In the genomic region with DNA sequence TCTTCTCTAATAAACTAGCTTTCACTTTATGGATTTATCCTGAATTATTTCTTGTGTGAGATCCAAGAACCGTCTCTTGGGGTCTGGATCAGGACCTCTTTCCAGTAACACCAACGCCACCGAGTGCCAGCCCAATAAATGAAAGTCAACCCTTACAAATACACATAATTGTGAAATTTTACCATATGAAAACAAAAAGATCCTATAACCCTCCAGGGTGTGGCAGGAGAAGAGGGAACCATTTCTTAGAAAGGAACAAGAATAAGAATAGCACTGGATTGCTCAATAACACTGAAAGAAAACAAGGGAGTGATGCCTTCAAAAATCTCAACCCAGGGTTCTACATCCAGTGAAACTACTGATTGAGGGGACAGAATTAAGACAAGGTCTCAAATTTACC, we compare ENCODE assay signal across 24 cellular contexts. TPM values are rescaled to one million over a fixed set of nuclear protein-coding genes. Genes with fewer than 3 reads are reported as not detected.
A peak's percentile ranks its signal among the peaks of the same experiment; 100 is the strongest.
DNase-seq lines count a peak whose midpoint lies in the region; ATAC-seq, FAIRE-seq and TF ChIP-seq lines count a peak whose summit lies in the region.
"Had no signal": no experiment of that assay in that cellular context is flagged by ENCODE, and none has a peak within 500 bp of the region (broad histone marks: within the 10 kb centered on the region; RNA-seq: fewer than 3 reads in every experiment).

No MANE protein-coding gene starts in this region.

- H3K4me3 ChIP-seq in K562 (no peak overlapping the region), vagina (no peak overlapping the region)
- H3K4me3 ChIP-seq: heart left ventricle, sigmoid colon had no signal

- peak; percentile 83 for DNase-seq in SIG-M5 treated with dmso at 0.1 percent for 504 hours (lab: John Stamatoyannopoulos, UW; ENCODE audit: unreplicated experiment)
- DNase-seq in SIG-M5 (lab: John Stamatoyannopoulos, UW) = no peak
- DNase-seq in NOMO-1 (lab: John Stamatoyannopoulos, UW; ENCODE audit: unreplicated experiment in 2 of 2) = peak; percentile 66 to 80
- DNase-seq in K562 (ENCODE audit: extremely low read depth in 1 of 4, low spot score in 3 of 4) = no peak
- no peak for DNase-seq in activated CD8-positive, alpha-beta memory T cell treated with anti-CD3 and anti-CD28 coated beads for 24 hours
- DNase-seq in vagina (ENCODE audit: extremely low spot score in 2 of 2) = no peak
- DNase-seq: activated CD4-positive, alpha-beta memory T cell treated with anti-CD3 and anti-CD28 coated beads for 36 hours; BE2C; caudate nucleus; DMS153; naive B cell; NCI-H146; NCI-H226; sigmoid colon; stimulated activated CD4-positive, alpha-beta T cell treated with anti-CD3 and anti-CD28 coated beads, Interleukin-1b, Interleukin-23, amount 100 ng/mL, for 48 hours; WERI-Rb-1 had no signal

- no peaks in the 10 kb centered on the region for H4K20me1 ChIP-seq in K562 (replicated peaks; ENCODE audit: control insufficient read depth, insufficient read depth, low read length)

- H2AFZ ChIP-seq in K562 (ENCODE audit: low read depth, low read length) = no peak overlapping the region

- no peak overlapping the region for H3K4me2 ChIP-seq in K562 (ENCODE audit: insufficient read depth, low read length)

- H3K27me3 ChIP-seq in K562 (ENCODE audit: control insufficient read depth in 2 of 2, insufficient read depth in 2 of 2, low read length in 2 of 2) = no peaks in the 10 kb centered on the region
- H3K27me3 ChIP-seq in vagina = no peaks in the 10 kb centered on the region
- H3K27me3 ChIP-seq: BE2C, heart left ventricle, sigmoid colon had no signal

- ATAC-seq in K562 = no peak
- no peak for ATAC-seq in stimulated activated memory B cell treated with anti-CD40 and anti-IgM and Interleukin-4, amounts not matched to agents 10 μg/mL and 1 μg/mL and 100 μg/mL, for 72 hours
- no peak for ATAC-seq in GM18907 (IDR thresholded peaks at IDR 0.05; ENCODE audit: unreplicated experiment)
- ATAC-seq: esophagus mucosa, HCT116 had no signal

- no peak overlapping the region for H3K4me3 Mint-ChIP-seq in stimulated activated memory B cell treated with anti-CD40 and anti-IgM and Interleukin-4, amounts not matched to agents 10 μg/mL and 1 μg/mL and 100 μg/mL, for 72 hours
- H3K4me3 Mint-ChIP-seq: activated CD4-positive, alpha-beta memory T cell treated with anti-CD3 and anti-CD28 coated beads for 36 hours; memory B cell; naive B cell had no signal

- no peak for FAIRE-seq in K562 (lab: Jason Lieb, UNC)

- TF ChIP-seq CTCF in K562 (IDR thresholded peaks at IDR 0.05 in 2 of 3, conservative IDR thresholded peaks at IDR 0.05 in 1 of 3; ENCODE audit: insufficient read depth in 2 of 3, low read depth in 1 of 3, low read length in 3 of 3) = no peak
- TF ChIP-seq CTCF in vagina (IDR thresholded peaks at IDR 0.05) = no peak

- H3K27ac Mint-ChIP-seq in stimulated activated memory B cell treated with anti-CD40 and anti-IgM and Interleukin-4, amounts not matched to agents 10 μg/mL and 1 μg/mL and 100 μg/mL, for 72 hours = peak overlapping the region; percentile 86
- H3K27ac Mint-ChIP-seq: activated CD4-positive, alpha-beta memory T cell treated with anti-CD3 and anti-CD28 coated beads for 36 hours; memory B cell; naive B cell had no signal

- POLR2A ChIA-PET in K562 (lab: Yijun Ruan, JAX) = no interaction called here

- H3K4me1 Mint-ChIP-seq in stimulated activated memory B cell treated with anti-CD40 and anti-IgM and Interleukin-4, amounts not matched to agents 10 μg/mL and 1 μg/mL and 100 μg/mL, for 72 hours = peaks cover 46% of the 10 kb centered on the region

- peaks cover 3% of the 10 kb centered on the region for H3K9me3 Mint-ChIP-seq in stimulated activated memory B cell treated with anti-CD40 and anti-IgM and Interleukin-4, amounts not matched to agents 10 μg/mL and 1 μg/mL and 100 μg/mL, for 72 hours
- H3K9me3 Mint-ChIP-seq: activated CD4-positive, alpha-beta memory T cell treated with anti-CD3 and anti-CD28 coated beads for 36 hours; memory B cell; naive B cell had no signal

- H3K9me3 ChIP-seq in K562 (replicated peaks; ENCODE audit: control insufficient read depth, insufficient read depth, low read depth, low read length) = no peaks in the 10 kb centered on the region
- H3K9me3 ChIP-seq in vagina = no peaks in the 10 kb centered on the region
- H3K9me3 ChIP-seq: BE2C, heart left ventricle, sigmoid colon had no signal

- H3K4me1 ChIP-seq in K562 (replicated peaks in 1 of 2; ENCODE audit: control insufficient read depth in 2 of 2, insufficient read depth in 2 of 2, low read length in 2 of 2) = peaks cover 0 to 9% of the 10 kb centered on the region in 2 experiments; a peak in 4 of 5 replicates
- H3K4me1 ChIP-seq in vagina = peaks cover 13% of the 10 kb centered on the region
- H3K4me1 ChIP-seq: BE2C, sigmoid colon had no signal

- intact Hi-C loops in K562 (cut with micrococcal nuclease) = no loop called here
- intact Hi-C loops in vagina (cut with DNase I) = no loop called here

- WGBS in K562 (ENCODE audit: insufficient coverage, low coverage, missing lambda C conversion rate) = 17% methylated on average over 3 of the region's 3 CpGs

- H3K79me2 ChIP-seq in K562 (ENCODE audit: control insufficient read depth, insufficient read depth, low read length) = no peaks in the 10 kb centered on the region

- no peak overlapping the region for H3K9ac ChIP-seq in K562 (ENCODE audit: insufficient read depth in 1 of 2, low read depth in 2 of 2, low read length in 2 of 2)

- CTCF ChIA-PET in K562 (lab: Yijun Ruan, JAX; ENCODE audit: low intra/inter-chr PET ratio) = no interaction called here

- H3K36me3 ChIP-seq in K562 (ENCODE audit: control insufficient read depth, insufficient read depth, low read length) (no peaks in the 10 kb centered on the region), vagina (peaks cover 0 to 7% of the 10 kb centered on the region in 2 donors)

- peaks cover 26% of the 10 kb centered on the region for H3K36me3 Mint-ChIP-seq in stimulated activated memory B cell treated with anti-CD40 and anti-IgM and Interleukin-4, amounts not matched to agents 10 μg/mL and 1 μg/mL and 100 μg/mL, for 72 hours

- BruUV-seq in K562 (replicated peaks; lab: Mats Ljungman, UMichigan) = no TSS peak

- H3K27ac ChIP-seq in K562 (ENCODE audit: extremely low read depth, low read depth, low read length) (no peak overlapping the region), vagina (no peak overlapping the region)
- H3K27ac ChIP-seq: 22Rv1, heart left ventricle, sigmoid colon, WERI-Rb-1 had no signal

- in situ Hi-C loops in K562 (cut with MboI) = no loop called here

- TF ChIP-seq RAD21 in K562 (CRISPR knock-in tag; conservative IDR thresholded peaks at IDR 0.05 in 1 of 2, IDR thresholded peaks at IDR 0.05 in 1 of 2) = no peak

- H3K27me3 Mint-ChIP-seq in stimulated activated memory B cell treated with anti-CD40 and anti-IgM and Interleukin-4, amounts not matched to agents 10 μg/mL and 1 μg/mL and 100 μg/mL, for 72 hours = no peaks in the 10 kb centered on the region
- H3K27me3 Mint-ChIP-seq: activated CD4-positive, alpha-beta memory T cell treated with anti-CD3 and anti-CD28 coated beads for 36 hours; memory B cell; naive B cell had no signal

- TF ChIP-seq EP300 in K562 (IDR thresholded peaks at IDR 0.05; ENCODE audit: low read length) = no peak

- no peaks in the 10 kb centered on the region for H3K9me1 ChIP-seq in K562 (ENCODE audit: control insufficient read depth, insufficient read depth, low read length)

- TF ChIP-seq POLR2A in K562 (conservative IDR thresholded peaks at IDR 0.05) (no peak), vagina (IDR thresholded peaks at IDR 0.05) (no peak)

TF ChIP-seq in K562, 482 proteins besides CTCF, POLR2A, EP300 and RAD21:
- no peak for TF ChIP-seq OTX1 (CRISPR knock-in tag; IDR thresholded peaks at IDR 0.05)
- TF ChIP-seq CEBPB (tag; IDR thresholded peaks at IDR 0.05) = peak; percentile 25; the same call in 1 of the 2 replicates

RNA-seq across cellular contexts. Expression of a gene that starts 51.6 kb away (rescaled TPM):
- total RNA-seq in K562 (2011; cell fraction: chromatin; rRNA removed; ENCODE audit: low replicate concordance) = not detected in 2 replicates
- not detected in 2 replicates for total RNA-seq in K562 (2011; cell fraction: nucleolus; rRNA removed)
- not detected in 2 replicates for total RNA-seq in K562 (2011; cell fraction: nucleoplasm; rRNA removed)
- total RNA-seq in K562 (2014; rRNA removed) (not detected in 2 replicates), K562 (2014; rRNA removed; fragmentation: Illumina TruSeq; extraction: Trizol) (not detected in 2 replicates), K562 (2015; rRNA removed; fragmentation: Illumina TruSeq; extraction: Trizol) (not detected in 2 replicates), K562 (2021) (not detected in 2 replicates), vagina (not detected)
- polyA plus RNA-seq in K562 (2011; rRNA removed) (0.04 TPM in 1 of 2 replicates, not detected in the other), K562 (2014; fragmentation: Illumina TruSeq; extraction: Trizol) (not detected in 2 replicates), K562 (2014; fragmentation: Nextera tagmentation; extraction: Ambion mirVana) (under 1 TPM in 1 of 2 experiments, not detected in 1; 0.06 TPM), K562 (2014; rRNA removed) (not detected in 2 replicates)
- polyA plus RNA-seq in K562 (2011; cell fraction: cytosol; rRNA removed) = not detected in 2 replicates
- 0.06 TPM in 1 of 2 replicates, not detected in the other for polyA plus RNA-seq in K562 (2011; cell fraction: nucleus; rRNA removed)
- polyA plus RNA-seq in K562 (2012) = 0.10 and 0.36 TPM in 2 replicates
- polyA minus RNA-seq in K562 (2011; rRNA and poly(A)+ RNA removed) = not detected in 2 replicates
- not detected in 2 replicates for polyA minus RNA-seq in K562 (2011; cell fraction: cytosol; rRNA and poly(A)+ RNA removed)
- not detected in 2 replicates for polyA minus RNA-seq in K562 (2011; cell fraction: nucleus; rRNA and poly(A)+ RNA removed)
- total RNA-seq: activated CD4-positive, alpha-beta memory T cell treated with anti-CD3 and anti-CD28 coated beads for 36 hours; esophagus mucosa; T-helper 1 cell treated with Interleukin-12 subunit alpha and Interleukin-12 subunit beta and Interleukin-4 antibody, amounts not matched to agents 30 ng/mL and 1 ng/mL, for 36 hours had no signal

Comparison
In these comparisons a context has a peak if more than half of its experiments do, and no peak if none do; other contexts are left out.
1. DNase-seq: peak in SIG-M5 treated with dmso at 0.1 percent for 504 hours (single experiment) and NOMO-1 (2 of 2); none in SIG-M5 (single experiment), K562 (0 of 4), activated CD8-positive, alpha-beta memory T cell treated with anti-CD3 and anti-CD28 coated beads for 24 hours (single experiment) and vagina (0 of 2).